In genomic region chr16:341095-341973, GRCh38 we compare ENCODE assay signal across 6 cellular contexts. TPM values are rescaled to one million over a fixed set of nuclear protein-coding genes. Genes with fewer than 3 reads are reported as not detected.
"Had no signal": no experiment of that assay in that cellular context is flagged by ENCODE, and none has a peak within 500 bp of the region (broad histone marks: within the 10 kb centered on the region; RNA-seq: fewer than 3 reads in every experiment).

No MANE protein-coding gene starts in this region.

RNA-seq across cellular contexts. Expression of gene PDIA2, which starts 58.4 kb away (rescaled TPM):
- total RNA-seq: kidney, lower lobe of right lung, mammary epithelial cell, renal cortical epithelial cell, right lobe of liver, ureter had no signal
- polyA plus RNA-seq: mammary epithelial cell had no signal
